8 cellular contexts compared by ENCODE assay signal in genomic region chr4:77959566-77960338, GRCh38.
DNase-seq lines count a peak whose midpoint lies in the region; ATAC-seq and TF ChIP-seq lines count a peak whose summit lies in the region.

No MANE protein-coding gene starts in this region.

- DNase-seq in A172 (ENCODE audit: low spot score) (peak; percentile 25), NCI-H1105 treated with DMSO at 0.1 percent for 48 hours (lab: John Stamatoyannopoulos, UW) (peak; percentile 69), SW 1271 (lab: John Stamatoyannopoulos, UW) (peak; percentile 5 to 38), foreskin melanocyte (peak; percentile 40), retinal pigment epithelial cell (ENCODE audit: low read depth) (peak; percentile 10)
- DNase-seq in activated CD8-positive, alpha-beta memory T cell treated with anti-CD3 and anti-CD28 coated beads, Interleukin-2, amount 10 ng/mL, durations not matched to agents 7 days and 5 days: no peak

- no peak overlapping the region for H3K27ac Mint-ChIP-seq in activated CD8-positive, alpha-beta memory T cell treated with anti-CD3 and anti-CD28 coated beads, Interleukin-2, amount 10 ng/mL, durations not matched to agents 7 days and 5 days

- no peak overlapping the region for H3K4me3 ChIP-seq in retinal pigment epithelial cell (ENCODE audit: low read length)

- H3K9me3 Mint-ChIP-seq in activated CD8-positive, alpha-beta memory T cell treated with anti-CD3 and anti-CD28 coated beads, Interleukin-2, amount 10 ng/mL, durations not matched to agents 7 days and 5 days (ENCODE audit: low read depth): no peaks in the 10 kb centered on the region

- no peak for ATAC-seq in activated CD8-positive, alpha-beta memory T cell treated with anti-CD3 and anti-CD28 coated beads, Interleukin-2, amount 10 ng/mL, durations not matched to agents 7 days and 5 days
- ATAC-seq in GM21526 (IDR thresholded peaks at IDR 0.05; ENCODE audit: low FRiP score, unreplicated experiment): no peak

- no peaks in the 10 kb centered on the region for H3K4me1 Mint-ChIP-seq in activated CD8-positive, alpha-beta memory T cell treated with anti-CD3 and anti-CD28 coated beads, Interleukin-2, amount 10 ng/mL, durations not matched to agents 7 days and 5 days

- no peaks in the 10 kb centered on the region for H3K27me3 Mint-ChIP-seq in activated CD8-positive, alpha-beta memory T cell treated with anti-CD3 and anti-CD28 coated beads, Interleukin-2, amount 10 ng/mL, durations not matched to agents 7 days and 5 days

- TF ChIP-seq CTCF in GM12872 (IDR thresholded peaks at IDR 0.05; ENCODE audit: insufficient read depth, low read depth, low read length) (peak; percentile 48), retinal pigment epithelial cell (conservative IDR thresholded peaks at IDR 0.05; ENCODE audit: low read depth, low read length) (peak; percentile 57)

- peaks cover 2% of the 10 kb centered on the region for H3K36me3 Mint-ChIP-seq in activated CD8-positive, alpha-beta memory T cell treated with anti-CD3 and anti-CD28 coated beads, Interleukin-2, amount 10 ng/mL, durations not matched to agents 7 days and 5 days

- no peak overlapping the region for H3K4me3 Mint-ChIP-seq in activated CD8-positive, alpha-beta memory T cell treated with anti-CD3 and anti-CD28 coated beads, Interleukin-2, amount 10 ng/mL, durations not matched to agents 7 days and 5 days

- CTCF ChIA-PET in activated CD8-positive, alpha-beta memory T cell treated with anti-CD3 and anti-CD28 coated beads, Interleukin-2, amount 10 ng/mL, durations not matched to agents 7 days and 5 days (lab: Charles Lee): interaction anchor here (0.8 to 1.6 kb wide), 5 partner anchors 11 to 559 kb away, joined by 3 to 4 read pairs (median 3); no protein-coding TSS in a partner anchor
